ENCODE assay signal across 8 cellular contexts in the genomic region with DNA sequence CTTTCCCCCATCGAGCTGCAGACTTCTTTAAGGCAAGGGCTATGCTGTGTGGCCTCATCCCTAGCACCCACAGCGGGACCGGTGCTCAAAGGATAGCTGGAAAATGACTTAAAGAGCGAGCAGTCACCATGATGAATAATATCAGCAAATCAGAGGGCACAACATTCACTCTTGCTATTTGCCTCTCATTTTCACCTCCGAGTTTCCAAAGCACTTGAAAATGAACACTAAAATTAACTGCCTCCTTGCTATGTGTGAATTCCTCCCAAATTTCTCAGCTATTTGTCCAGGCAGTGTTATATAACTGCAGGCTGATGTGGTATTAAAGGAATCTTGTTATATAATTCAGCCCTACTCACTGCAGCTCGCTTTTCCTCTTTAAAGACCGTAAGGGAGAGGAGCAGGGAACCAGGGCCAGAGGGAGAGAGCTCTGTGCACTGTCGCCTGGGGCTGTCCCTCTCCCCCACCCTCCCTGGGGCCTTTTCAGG. TPM values are rescaled to one million over a fixed set of nuclear protein-coding genes. Genes with fewer than 3 reads are reported as not detected.
A peak's percentile ranks its signal among the peaks of the same experiment; 100 is the strongest.
DNase-seq lines count a peak whose midpoint lies in the region; ATAC-seq and TF ChIP-seq lines count a peak whose summit lies in the region.

No MANE protein-coding gene starts in this region.

- no peak overlapping the region for H4K5ac ChIP-seq in IMR-90 (ENCODE audit: low read depth, low read length)

- no peak overlapping the region for H2BK5ac ChIP-seq in IMR-90 (ENCODE audit: low read depth, low read length, poor library complexity, severe bottlenecking)

- H4K91ac ChIP-seq in IMR-90 (ENCODE audit: insufficient read depth, low read depth, low read length) = no peak overlapping the region

- H3K4me3 ChIP-seq in IMR-90 (ENCODE audit: insufficient read depth, low read depth, low read length) = no peak overlapping the region
- peak overlapping the region; percentile 23 to 39 for H3K4me3 ChIP-seq in cardiac fibroblast (replicated peaks in 1 of 2; ENCODE audit: low read depth in 2 of 2, low read length in 2 of 2)
- H3K4me3 ChIP-seq in right lobe of liver = peak overlapping the region in 1 of 3 donors; percentile 29
- peak overlapping the region; percentile 58 to 66 for H3K4me3 ChIP-seq in testis

- no peak overlapping the region for H3K56ac ChIP-seq in IMR-90 (ENCODE audit: extremely low read depth, insufficient read depth, low read length)

- no peak overlapping the region for H3K9ac ChIP-seq in IMR-90 (ENCODE audit: low read depth, low read length)

- H2AK9ac ChIP-seq in IMR-90 (replicated peaks; ENCODE audit: low read depth, low read length, poor library complexity) = no peak overlapping the region

- H2BK20ac ChIP-seq in IMR-90 (ENCODE audit: low read depth, low read length) = no peak overlapping the region

- H2BK120ac ChIP-seq in IMR-90 (ENCODE audit: low read depth, low read length) = no peak overlapping the region

- BruUV-seq in IMR-90 (replicated peaks; lab: Mats Ljungman, UMichigan) = no TSS peak

- DNase-seq in IMR-90 (no peak), cardiac fibroblast (ENCODE audit: low read depth in 2 of 2) (peak in 1 of 2 donors; percentile 14), right lobe of liver (no peak), testis (no peak), GM10248 (ENCODE audit: extremely low spot score) (no peak)
- no peak for DNase-seq in stimulated activated CD4-positive, alpha-beta T cell treated with anti-CD3 and anti-CD28 coated beads, Interleukin-2, amount 100 ng/mL, for 24 hours
- DNase-seq in stimulated activated CD4-positive, alpha-beta T cell treated with anti-CD3 and anti-CD28 coated beads, Interleukin-4, amount 100 ng/mL, for 1 hour = no peak

- H3K4me2 ChIP-seq in IMR-90 (ENCODE audit: low read depth, low read length) = peak overlapping the region; percentile 79

- TF ChIP-seq POLR2A in IMR-90 (IDR thresholded peaks at IDR 0.05; ENCODE audit: low read depth, low read length) (no peak), right lobe of liver (IDR thresholded peaks at IDR 0.05) (no peak), testis (IDR thresholded peaks at IDR 0.05) (no peak)

- TF ChIP-seq CTCF in IMR-90 (conservative IDR thresholded peaks at IDR 0.05; ENCODE audit: low read depth, low read length) (no peak), cardiac fibroblast (IDR thresholded peaks at IDR 0.05; ENCODE audit: low read depth, low read length) (no peak), right lobe of liver (IDR thresholded peaks at IDR 0.05) (no peak), testis (IDR thresholded peaks at IDR 0.05) (no peak), GM10248 (IDR thresholded peaks at IDR 0.05; ENCODE audit: control extremely low read depth, extremely low read depth, low read depth, missing control alignments) (no peak)

- H2AK5ac ChIP-seq in IMR-90 (ENCODE audit: low read depth, low read length) = no peak overlapping the region

- ATAC-seq in IMR-90 (ENCODE audit: low read depth) (peak; percentile 37; the same call in 1 of the 2 replicates), right lobe of liver (peak in 3 of 4 donors; percentile 14 to 20 (median 17)), HG03039 (IDR thresholded peaks at IDR 0.05; ENCODE audit: unreplicated experiment) (no peak)

- no peak overlapping the region for H3K14ac ChIP-seq in IMR-90 (replicated peaks; ENCODE audit: low read depth, low read length)

- H4K20me1 ChIP-seq in IMR-90 (ENCODE audit: insufficient read depth, low read length) = 0 out of 2 replicates have a peak, but pooled peaks cover 3% of the 10 kb centered on the region

- H3K9me1 ChIP-seq in IMR-90 (ENCODE audit: insufficient read depth, low read length) = no peaks in the 10 kb centered on the region; the same call in 1 of the 2 replicates

- H3K79me1 ChIP-seq in IMR-90 (ENCODE audit: low read depth in 1 of 2, low read length in 2 of 2) = no peaks in the 10 kb centered on the region

- CTCF ChIA-PET in IMR-90 (lab: Yijun Ruan, JAX) = interaction anchor here (0.6 to 1.3 kb wide), 4 partner anchors 10 to 885 kb away, joined by 3 to 6 read pairs (median 4); no protein-coding TSS in a partner anchor
- CTCF ChIA-PET in GM10248 (lab: Yijun Ruan, JAX) = interaction anchor here (1.0 to 21.6 kb wide), 9 partner anchors 4 to 359 kb away, joined by 3 to 390 read pairs (median 5); a partner anchor contains a TSS

- POLR2A ChIA-PET in IMR-90 (lab: Charles Lee; ENCODE audit: unreplicated experiment) = no interaction called here
- POLR2A ChIA-PET in GM10248 (lab: Yijun Ruan, JAX) = no interaction called here

- H2BK15ac ChIP-seq in IMR-90 (ENCODE audit: low read depth, low read length) = no peak overlapping the region

- dilution Hi-C loops in IMR-90 (cut with HindIII; ENCODE audit: low sequenced_read_pairs, unreplicated experiment) = no loop called here

- H3K18ac ChIP-seq in IMR-90 (ENCODE audit: low read depth, low read length) = no peak overlapping the region

- 0 out of 2 replicates have a peak, but pooled peaks cover 2% of the 10 kb centered on the region for H3K4me1 ChIP-seq in IMR-90 (ENCODE audit: control insufficient read depth, insufficient read depth, low read length)
- peaks cover 0 to 7% (median 0%) of the 10 kb centered on the region in 4 donors for H3K4me1 ChIP-seq in right lobe of liver
- H3K4me1 ChIP-seq in testis = peaks cover 3% of the 10 kb centered on the region

- intact Hi-C loops in IMR-90 (cut with micrococcal nuclease) = loop anchor here (10.0 kb wide), 1 partner anchor 326 kb away; no protein-coding TSS in a partner anchor
- intact Hi-C loops in right lobe of liver (cut with DNase I) = no loop called here
- intact Hi-C loops in testis (cut with DNase I; ENCODE audit: low total_unique reads) = no loop called here

- H4K8ac ChIP-seq in IMR-90 (ENCODE audit: low read depth in 2 of 2, low read length in 2 of 2) = no peak overlapping the region

- WGBS in IMR-90 (ENCODE audit: extremely low coverage in 2 of 2, insufficient read length in 1 of 2), 2 experiments = 54% methylated on average over 2 of the region's 8 CpGs; no CpG with 5 or more reads in 1 of the 2 experiments
- WGBS in right lobe of liver (ENCODE audit: insufficient coverage, low coverage, low lambda C conversion rate, missing lambda C conversion rate) = 47% methylated on average over 8 of the region's 8 CpGs
- WGBS in testis, 2 donors = 18 to 30% methylated on average over 8 of the region's 8 CpGs

- no peak overlapping the region for H3K23ac ChIP-seq in IMR-90 (ENCODE audit: low read depth, low read length)

- peak overlapping the region; percentile 63 for H2AFZ ChIP-seq in IMR-90 (replicated peaks; ENCODE audit: low read length, poor library complexity)

- H3K36me3 ChIP-seq in IMR-90 (ENCODE audit: control insufficient read depth, insufficient read depth, low read length) = no peaks in the 10 kb centered on the region
- H3K36me3 ChIP-seq in right lobe of liver = no peaks in the 10 kb centered on the region
- no peaks in the 10 kb centered on the region for H3K36me3 ChIP-seq in testis (ENCODE audit: low read depth, missing control alignments)

- peaks cover 64% of the 10 kb centered on the region for H3K27me3 ChIP-seq in IMR-90 (ENCODE audit: control insufficient read depth, insufficient read depth, low read length)
- H3K27me3 ChIP-seq in right lobe of liver = peaks cover 0 to 7% of the 10 kb centered on the region in 2 donors
- H3K27me3 ChIP-seq in testis = no peaks in the 10 kb centered on the region

- in situ Hi-C loops in IMR-90 (cut with MboI; ENCODE audit: low sequenced_read_pairs) = loop anchor here (5.0 to 10.0 kb wide), 2 partner anchors 354 to 586 kb away; no protein-coding TSS in a partner anchor

- no peak overlapping the region for H3K27ac ChIP-seq in IMR-90 (ENCODE audit: insufficient read depth, low read length)
- peak overlapping the region in 2 of 3 donors; percentile 15 to 45 for H3K27ac ChIP-seq in right lobe of liver
- peak overlapping the region; percentile 10 to 84 for H3K27ac ChIP-seq in testis

- no peaks in the 10 kb centered on the region for H3K9me3 ChIP-seq in IMR-90 (ENCODE audit: control insufficient read depth, insufficient read depth, low read length)
- H3K9me3 ChIP-seq in right lobe of liver = no peaks in the 10 kb centered on the region
- H3K9me3 ChIP-seq in testis = no peaks in the 10 kb centered on the region

- no peak for TF ChIP-seq RAD21 in IMR-90 (IDR thresholded peaks at IDR 0.05; ENCODE audit: low read length)

- H3K4ac ChIP-seq in IMR-90 (ENCODE audit: low read depth, low read length) = no peak overlapping the region

TF ChIP-seq in IMR-90, 13 proteins besides CTCF, POLR2A, EP300 and RAD21 (continues in another document):
- no peak for TF ChIP-seq RCOR1 (IDR thresholded peaks at IDR 0.05; ENCODE audit: insufficient replicate concordance, low read length)
- TF ChIP-seq MAFK (IDR thresholded peaks at IDR 0.05; ENCODE audit: low read depth, low read length) = no peak
- TF ChIP-seq MAZ (IDR thresholded peaks at IDR 0.05; ENCODE audit: borderline replicate concordance, low read depth, low read length) = no peak

RNA-seq across cellular contexts. Expression of a gene that starts 1.5 kb away (rescaled TPM):
- under 0.01 and 0.28 TPM in 2 replicates for total RNA-seq in IMR-90 (2012; rRNA removed)
- polyA plus RNA-seq in IMR-90 (2012; rRNA removed) = 0.12 and 0.17 TPM in 2 replicates
- polyA plus RNA-seq in IMR-90 (2012; cell fraction: cytosol; rRNA removed) = 0.17 and 0.27 TPM in 2 replicates
- 0.06 and 0.14 TPM in 2 replicates for polyA plus RNA-seq in IMR-90 (2012; cell fraction: nucleus; rRNA removed; ENCODE audit: low replicate concordance)
- under 1 TPM; 0.26 to 0.99 (median 0.55) TPM for total RNA-seq in right lobe of liver
- 1 to 10 TPM; 3.7 to 4.3 TPM for total RNA-seq in testis
- 5.5 TPM for polyA plus RNA-seq in testis (ENCODE audit: insufficient read depth, low read depth, low replicate concordance)

RNA-seq across cellular contexts. Expression of a gene that starts 35.4 kb away (rescaled TPM):
- 2.0 and 2.2 TPM in 2 replicates for total RNA-seq in IMR-90 (2012; rRNA removed)
- 2.4 and 2.5 TPM in 2 replicates for polyA plus RNA-seq in IMR-90 (2012; rRNA removed)
- 2.4 TPM in 2 replicates for polyA plus RNA-seq in IMR-90 (2012; cell fraction: cytosol; rRNA removed)
- polyA plus RNA-seq in IMR-90 (2012; cell fraction: nucleus; rRNA removed; ENCODE audit: low replicate concordance) = 2.3 and 3.4 TPM in 2 replicates
- 10 to 100 TPM; 10.9 to 40.1 (median 27.8) TPM for total RNA-seq in right lobe of liver
- total RNA-seq in testis = 10 to 100 TPM; 55.0 to 55.3 TPM
- polyA plus RNA-seq in testis (ENCODE audit: insufficient read depth, low read depth, low replicate concordance) = 72.2 TPM

RNA-seq across cellular contexts. Expression of a gene that starts 43.8 kb away (rescaled TPM):
- total RNA-seq in IMR-90 (2012; rRNA removed) (53.6 and 75.5 TPM in 2 replicates), right lobe of liver (10 to 100 TPM in 1 of 6 experiments, 1 to 10 TPM in 5; 1.1 to 10.3 (median 5.7) TPM), testis (10 to 100 TPM in 1 of 2 donors, 1 to 10 TPM in 1; 7.2 to 18.1 TPM)
- polyA plus RNA-seq in IMR-90 (2012; rRNA removed) (68.5 and 112 TPM in 2 replicates), testis (ENCODE audit: insufficient read depth, low read depth, low replicate concordance) (14.9 TPM)
- 34.6 and 66.1 TPM in 2 replicates for polyA plus RNA-seq in IMR-90 (2012; cell fraction: cytosol; rRNA removed)
- polyA plus RNA-seq in IMR-90 (2012; cell fraction: nucleus; rRNA removed; ENCODE audit: low replicate concordance) = 18.3 and 62.2 TPM in 2 replicates
